ENCODE assay signal across 8 cellular contexts in the genomic region with DNA sequence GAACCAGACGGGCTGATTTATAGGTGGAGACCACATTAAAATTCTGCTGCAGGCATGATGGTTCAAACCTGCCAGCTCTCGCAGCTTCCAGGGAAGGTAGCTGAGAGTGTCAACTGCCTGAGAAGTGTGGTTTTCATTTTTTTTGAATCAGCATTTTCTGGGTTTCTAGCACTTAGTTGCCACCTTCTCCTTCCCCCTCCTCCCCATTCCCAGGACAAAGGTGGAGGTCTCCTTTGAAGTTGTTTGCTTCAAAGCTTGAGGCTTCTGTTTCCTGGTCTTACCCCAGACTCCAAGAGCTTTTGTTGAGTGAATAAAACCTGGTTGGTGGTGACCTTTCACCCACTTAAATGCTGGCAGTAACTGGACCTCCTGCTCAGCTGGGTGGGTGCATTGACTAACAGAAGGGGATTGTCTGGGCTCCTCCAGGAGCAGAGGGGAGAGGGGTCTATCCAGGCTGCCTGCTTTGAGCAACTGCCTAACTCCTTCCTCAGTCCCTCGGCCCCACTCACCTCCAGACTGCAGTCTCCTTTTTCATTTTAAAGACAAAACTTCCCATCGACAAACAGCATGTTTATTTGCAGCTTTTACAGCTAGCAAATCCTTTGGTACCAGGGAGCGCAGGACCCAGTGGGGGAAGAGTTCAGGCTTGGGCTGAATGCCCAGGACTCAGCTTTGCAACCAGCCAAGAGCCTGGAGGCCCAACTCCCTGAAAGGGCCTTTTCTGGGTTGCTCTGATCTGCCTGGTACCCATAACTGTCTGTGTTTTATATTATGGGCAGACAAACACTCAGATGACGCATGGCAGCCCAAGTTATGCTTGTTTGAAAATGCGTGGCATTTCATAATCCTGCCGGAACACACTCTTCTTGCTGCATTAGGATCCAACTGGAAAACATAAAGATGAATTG. TPM values are rescaled to one million over a fixed set of nuclear protein-coding genes. Genes with fewer than 3 reads are reported as not detected.
DNase-seq lines count a peak whose midpoint lies in the region; ATAC-seq and TF ChIP-seq lines count a peak whose summit lies in the region.

No MANE protein-coding gene starts in this region.

- peaks cover 0 to 22% (median 12%) of the 10 kb centered on the region in 4 donors for H3K36me3 ChIP-seq in stomach

- H3K27me3 ChIP-seq in stomach, result no peaks in the 10 kb centered on the region

- intact Hi-C loops in stomach (cut with DNase I; ENCODE audit: low total_unique reads), result no loop called here

- no peaks in the 10 kb centered on the region for H3K9me3 ChIP-seq in stomach

- ATAC-seq in GM21367 (IDR thresholded peaks at IDR 0.05; ENCODE audit: unreplicated experiment), result no peak
- ATAC-seq in GM19455 (IDR thresholded peaks at IDR 0.05; ENCODE audit: unreplicated experiment), result no peak

- peak overlapping the region; percentile 43 to 100 (median 99) for H3K27ac ChIP-seq in stomach

- H3K4me3 ChIP-seq in stomach, result peak overlapping the region; percentile 75 to 98 (median 90)

- peaks cover 12 to 47% (median 30%) of the 10 kb centered on the region in 4 donors for H3K4me1 ChIP-seq in stomach

- WGBS in stomach, 5 donors, result 19 to 38% (median 25%) methylated on average over 8 of the region's 8 CpGs

- TF ChIP-seq CTCF in stomach (IDR thresholded peaks at IDR 0.05), result no peak

- DNase-seq in HT1080 (ENCODE audit: low read depth) (peak; percentile 13), cerebellar cortex (ENCODE audit: low spot score) (peak; percentile 82), kidney glomerular epithelial cell (lab: John Stamatoyannopoulos, UW) (peak; percentile 89), stomach (peak; percentile 73), NCI-H2196 (lab: John Stamatoyannopoulos, UW; ENCODE audit: unreplicated experiment) (no peak)
- DNase-seq in activated CD4-positive, alpha-beta T cell treated with anti-CD3 and anti-CD28 coated beads, Interleukin-2, amount 50 U/mL, for 1 hour, result no peak

- peak in 2 of 4 donors; percentile 21 to 79 for TF ChIP-seq POLR2A in stomach (IDR thresholded peaks at IDR 0.05)

- TF ChIP-seq EP300 in stomach (IDR thresholded peaks at IDR 0.05), result peak; percentile 89

RNA-seq across cellular contexts. Expression of a gene that starts 3.6 kb away (rescaled TPM):
- 102 and 107 TPM in 2 replicates for total RNA-seq in HT1080 (2014; rRNA removed; shearing (Covaris generic))
- 73.4 and 77.7 TPM in 2 replicates for polyA plus RNA-seq in HT1080 (2015; cell fraction: cytosol; rRNA removed)
- polyA plus RNA-seq in HT1080 (2015; cell fraction: nucleus; rRNA removed), result 65.4 and 72.1 TPM in 2 replicates
- total RNA-seq in stomach, result 1,000 to 10,000 TPM in 1 of 5 donors, 100 to 1,000 TPM in 4; 353 to 1,146 (median 607) TPM
- polyA plus RNA-seq in stomach, result 100 to 1,000 TPM; 143 to 327 (median 145) TPM

Comparison
In these comparisons a context has a peak if more than half of its experiments do, and no peak if none do; other contexts are left out.
1. DNase-seq: peak in HT1080 (single experiment), cerebellar cortex (single experiment), kidney glomerular epithelial cell (single experiment) and stomach (single experiment); none in activated CD4-positive, alpha-beta T cell treated with anti-CD3 and anti-CD28 coated beads, Interleukin-2, amount 50 U/mL, for 1 hour (single experiment) and NCI-H2196 (single experiment).